Comparison of ENCODE assay signal across 21 cellular contexts in genomic region chr12:2160043-2160442, GRCh38.
A peak's percentile ranks its signal among the peaks of the same experiment; 100 is the strongest.
DNase-seq lines count a peak whose midpoint lies in the region; ATAC-seq, FAIRE-seq and TF ChIP-seq lines count a peak whose summit lies in the region.
"Had no signal": no experiment of that assay in that cellular context is flagged by ENCODE, and none has a peak within 500 bp of the region (broad histone marks: within the 10 kb centered on the region; RNA-seq: fewer than 3 reads in every experiment).

No MANE protein-coding gene starts in this region.

- H3K23ac ChIP-seq in H1 (ENCODE audit: insufficient read length) = no peak overlapping the region

- no peak for TF ChIP-seq EP300 in H1 (IDR thresholded peaks at IDR 0.05; ENCODE audit: borderline replicate concordance in 1 of 2, low read depth in 2 of 2, low read length in 2 of 2)

- H3K27ac Mint-ChIP-seq in activated CD4-positive, alpha-beta T cell treated with anti-CD3 and anti-CD28 coated beads for 36 hours = no peak overlapping the region
- H3K27ac Mint-ChIP-seq: activated CD4-positive, alpha-beta memory T cell treated with anti-CD3 and anti-CD28 coated beads for 36 hours; activated naive CD8-positive, alpha-beta T cell treated with anti-CD3 and anti-CD28 coated beads, Interleukin-2, amount 10 ng/mL, durations not matched to agents 7 days and 5 days; B cell had no signal

- H3K4me1 ChIP-seq in H1 (replicated peaks in 1 of 4; ENCODE audit: control insufficient read depth in 3 of 4, insufficient read depth in 4 of 4, low read length in 3 of 4) = no peaks in the 10 kb centered on the region
- H3K4me1 ChIP-seq in rectal smooth muscle tissue (ENCODE audit: control insufficient read depth, insufficient read depth, low read length) = peaks cover 41% of the 10 kb centered on the region

- DNase-seq in EH (ENCODE audit: low read depth) = peak; percentile 40
- DNase-seq in NCI-H1417 treated with DMSO at 0.1 percent for 48 hours (lab: John Stamatoyannopoulos, UW) = peak; percentile 75
- no peak for DNase-seq in H1 (ENCODE audit: low read depth in 1 of 2, low spot score in 2 of 2)
- no peak for DNase-seq in activated CD4-positive, alpha-beta T cell treated with anti-CD3 and anti-CD28 coated beads for 36 hours
- DNase-seq: activated CD4-positive, alpha-beta memory T cell treated with anti-CD3 and anti-CD28 coated beads for 36 hours; activated naive CD8-positive, alpha-beta T cell treated with anti-CD3 and anti-CD28 coated beads, Interleukin-2, amount 10 ng/mL, durations not matched to agents 7 days and 5 days; activated T-cell treated with anti-CD3 and anti-CD28 coated beads, Interleukin-2, amount 50 U/mL, for 4 hours; head of caudate nucleus; lower lobe of right lung; naive B cell; NCI-H146; NCI-H226; SHP77; stimulated activated CD4-positive, alpha-beta T cell treated with anti-CD3 and anti-CD28 coated beads, Interleukin-4, amount 100 ng/mL, for 4 hours had no signal

- ATAC-seq in GM18511 (IDR thresholded peaks at IDR 0.05; ENCODE audit: unreplicated experiment) = no peak
- ATAC-seq in GM18870 (IDR thresholded peaks at IDR 0.05; ENCODE audit: unreplicated experiment) = no peak
- no peak for ATAC-seq in activated CD4-positive, alpha-beta T cell treated with anti-CD3 and anti-CD28 coated beads for 36 hours
- ATAC-seq in HG02885 (IDR thresholded peaks at IDR 0.05; ENCODE audit: poor library complexity, unreplicated experiment) = no peak
- ATAC-seq: activated T-cell treated with anti-CD3 and anti-CD28 coated beads, Interleukin-2, amount 50 U/mL, for 4 hours; lower lobe of right lung had no signal

- no peak overlapping the region for H4K8ac ChIP-seq in H1 (ENCODE audit: extremely low read depth, insufficient read depth, low read length)

- H3K14ac ChIP-seq in H1 (ENCODE audit: insufficient read length) = no peak overlapping the region

- no peak overlapping the region for H3K4me3 Mint-ChIP-seq in activated CD4-positive, alpha-beta T cell treated with anti-CD3 and anti-CD28 coated beads for 36 hours
- H3K4me3 Mint-ChIP-seq: activated CD4-positive, alpha-beta memory T cell treated with anti-CD3 and anti-CD28 coated beads for 36 hours; activated naive CD8-positive, alpha-beta T cell treated with anti-CD3 and anti-CD28 coated beads, Interleukin-2, amount 10 ng/mL, durations not matched to agents 7 days and 5 days; activated T-cell treated with anti-CD3 and anti-CD28 coated beads, Interleukin-2, amount 50 U/mL, for 4 hours; B cell; naive B cell had no signal

- H3K36me3 Mint-ChIP-seq in activated CD4-positive, alpha-beta T cell treated with anti-CD3 and anti-CD28 coated beads for 36 hours (ENCODE audit: low read depth) = no peaks in the 10 kb centered on the region
- H3K36me3 Mint-ChIP-seq: activated CD4-positive, alpha-beta memory T cell treated with anti-CD3 and anti-CD28 coated beads for 36 hours; activated naive CD8-positive, alpha-beta T cell treated with anti-CD3 and anti-CD28 coated beads, Interleukin-2, amount 10 ng/mL, durations not matched to agents 7 days and 5 days; naive B cell had no signal

- POLR2A ChIA-PET in H1 (lab: Charles Lee; ENCODE audit: partially characterized antibody) = no interaction called here
- POLR2A ChIA-PET in activated CD4-positive, alpha-beta T cell treated with anti-CD3 and anti-CD28 coated beads for 36 hours (lab: Charles Lee) = no interaction called here

- no peak overlapping the region for H3K4me2 ChIP-seq in H1 (ENCODE audit: insufficient read depth in 1 of 2, low read depth in 2 of 2, low read length in 2 of 2)
- H3K4me2 ChIP-seq: smooth muscle cell had no signal

- H2AFZ ChIP-seq in H1 (ENCODE audit: low read length) = no peak overlapping the region

- CTCF ChIA-PET in H1 (lab: Charles Lee; ENCODE audit: partially characterized antibody) = interaction anchor here (0.8 to 1.2 kb wide), 2 partner anchors 8 to 12 kb away, joined by 3 read pairs; no protein-coding TSS in a partner anchor
- CTCF ChIA-PET in activated CD4-positive, alpha-beta T cell treated with anti-CD3 and anti-CD28 coated beads for 36 hours (lab: Charles Lee) = no interaction called here

- H3K18ac ChIP-seq in H1 (ENCODE audit: extremely low read depth, low read length) = no peak overlapping the region

- no peaks in the 10 kb centered on the region for H3K79me2 ChIP-seq in H1 (ENCODE audit: control insufficient read depth in 1 of 2, insufficient read depth in 2 of 2, low read length in 2 of 2)

- no peak overlapping the region for H3K4ac ChIP-seq in H1 (replicated peaks; ENCODE audit: insufficient read length, low read depth, low read length)

- no peak for TF ChIP-seq CTCF in H1 (IDR thresholded peaks at IDR 0.05; ENCODE audit: control extremely low read depth in 1 of 3, insufficient read depth in 1 of 3, low read depth in 1 of 3, low read length in 3 of 3)

- H3K79me1 ChIP-seq in H1 (ENCODE audit: low read depth, low read length) = no peaks in the 10 kb centered on the region

- TF ChIP-seq RAD21 in H1 (IDR thresholded peaks at IDR 0.05 in 1 of 2, conservative IDR thresholded peaks at IDR 0.05 in 1 of 2; ENCODE audit: low read depth in 2 of 2, low read length in 2 of 2) = no peak

- 81% methylated on average over 7 of the region's 7 CpGs; no CpG with 5 or more reads in 1 of the 2 experiments for WGBS in H1 (ENCODE audit: extremely low coverage in 1 of 2, insufficient coverage in 1 of 2, insufficient read length in 1 of 2, insufficient replicate concordance in 2 of 2, low coverage in 1 of 2, low lambda C conversion rate in 2 of 2, missing lambda C conversion rate in 1 of 2), 2 experiments

- H4K5ac ChIP-seq in H1 (ENCODE audit: insufficient read length, low read depth, low read length) = no peak overlapping the region

- H3K23me2 ChIP-seq in H1 (ENCODE audit: low read depth, low read length) = no peaks in the 10 kb centered on the region

- H2BK120ac ChIP-seq in H1 (replicated peaks; ENCODE audit: low read depth, low read length) = no peak overlapping the region

- H3K27me3 ChIP-seq in H1 (replicated peaks in 1 of 4; ENCODE audit: control insufficient read depth in 3 of 4, extremely low read depth in 1 of 4, insufficient read depth in 3 of 4, low read length in 3 of 4) (no peaks in the 10 kb centered on the region), rectal smooth muscle tissue (ENCODE audit: control insufficient read depth, insufficient read depth, low read length) (no peaks in the 10 kb centered on the region)
- H3K27me3 ChIP-seq: breast epithelium had no signal

- no peak for FAIRE-seq in H1 (lab: Jason Lieb, UNC)

- H2AK5ac ChIP-seq in H1 (ENCODE audit: low read depth, low read length) = no peak overlapping the region

- no peaks in the 10 kb centered on the region for H3K9me3 ChIP-seq in H1 (ENCODE audit: insufficient read depth in 2 of 2, low read depth in 1 of 2, low read length in 1 of 2)
- H3K9me3 ChIP-seq: breast epithelium, lower lobe of right lung had no signal

- no peaks in the 10 kb centered on the region for H4K20me1 ChIP-seq in H1 (replicated peaks in 1 of 2; ENCODE audit: control insufficient read depth in 1 of 2, insufficient read depth in 2 of 2, low read length in 2 of 2)

- no peak overlapping the region for H2BK12ac ChIP-seq in H1 (ENCODE audit: low read depth, low read length)

- H2BK15ac ChIP-seq in H1 (ENCODE audit: low read length) = 0 out of 2 replicates have a peak overlapping the region, but pooled peaks have one; percentile 5

- intact Hi-C loops in activated CD4-positive, alpha-beta T cell treated with anti-CD3 and anti-CD28 coated beads for 36 hours (cut with DNase I, micrococcal nuclease) = no loop called here

- H3K27ac ChIP-seq in H1 (ENCODE audit: low read depth, low read length) (no peak overlapping the region), rectal smooth muscle tissue (ENCODE audit: low read depth, low read length) (peak overlapping the region; percentile 53)
- H3K27ac ChIP-seq: lower lobe of right lung had no signal

- H3K4me3 ChIP-seq in H1 (ENCODE audit: extremely low read depth in 1 of 4, insufficient read depth in 2 of 4, low read depth in 3 of 4, low read length in 4 of 4) (no peak overlapping the region), rectal smooth muscle tissue (ENCODE audit: low read length) (no peak overlapping the region)
- H3K4me3 ChIP-seq: breast epithelium, lower lobe of right lung, smooth muscle cell had no signal

- no peak for TF ChIP-seq POLR2A in H1 (IDR thresholded peaks at IDR 0.05; ENCODE audit: control extremely low read depth in 1 of 2, low read depth in 2 of 2, low read length in 2 of 2)

- H3K56ac ChIP-seq in H1 (replicated peaks; ENCODE audit: insufficient read length, low read depth, low read length) = no peak overlapping the region

- no peak overlapping the region for H2BK5ac ChIP-seq in H1 (ENCODE audit: low read depth, low read length)

- no peaks in the 10 kb centered on the region for H3K4me1 Mint-ChIP-seq in activated CD4-positive, alpha-beta T cell treated with anti-CD3 and anti-CD28 coated beads for 36 hours
- H3K4me1 Mint-ChIP-seq: activated naive CD8-positive, alpha-beta T cell treated with anti-CD3 and anti-CD28 coated beads, Interleukin-2, amount 10 ng/mL, durations not matched to agents 7 days and 5 days; B cell; naive B cell had no signal

- no peak overlapping the region for H2BK20ac ChIP-seq in H1 (ENCODE audit: low read length)

- H3K9me3 Mint-ChIP-seq in activated CD4-positive, alpha-beta T cell treated with anti-CD3 and anti-CD28 coated beads for 36 hours (ENCODE audit: low read depth) = no peaks in the 10 kb centered on the region
- H3K9me3 Mint-ChIP-seq: activated CD4-positive, alpha-beta memory T cell treated with anti-CD3 and anti-CD28 coated beads for 36 hours; activated naive CD8-positive, alpha-beta T cell treated with anti-CD3 and anti-CD28 coated beads, Interleukin-2, amount 10 ng/mL, durations not matched to agents 7 days and 5 days; activated T-cell treated with anti-CD3 and anti-CD28 coated beads, Interleukin-2, amount 50 U/mL, for 4 hours had no signal

- H3K9ac ChIP-seq in H1 (replicated peaks in 1 of 4; ENCODE audit: extremely low read depth in 1 of 4, low read depth in 3 of 4, low read length in 3 of 4) (no peak overlapping the region), rectal smooth muscle tissue (ENCODE audit: low read length) (no peak overlapping the region)

- H3K36me3 ChIP-seq in H1 (ENCODE audit: control insufficient read depth in 2 of 4, insufficient read depth in 4 of 4, low read length in 3 of 4) (no peaks in the 10 kb centered on the region), rectal smooth muscle tissue (ENCODE audit: control insufficient read depth, insufficient read depth, low read length) (no peaks in the 10 kb centered on the region)
- H3K36me3 ChIP-seq: breast epithelium, lower lobe of right lung had no signal

- H3K27me3 Mint-ChIP-seq in activated CD4-positive, alpha-beta T cell treated with anti-CD3 and anti-CD28 coated beads for 36 hours = peaks cover 3% of the 10 kb centered on the region

- H4K91ac ChIP-seq in H1 (replicated peaks; ENCODE audit: insufficient read length, low read length) = no peak overlapping the region

TF ChIP-seq in H1, 55 proteins besides CTCF, POLR2A, EP300 and RAD21:
- TF ChIP-seq ATF3 (IDR thresholded peaks at IDR 0.05; ENCODE audit: insufficient read depth, low read depth, low read length) = no peak
- no peak for TF ChIP-seq CHD2 (IDR thresholded peaks at IDR 0.05; ENCODE audit: low read length)
- TF ChIP-seq CREB1 (IDR thresholded peaks at IDR 0.05) = no peak
TF ChIP-seq in H1: peak in this region for 0.

Comparison
In these comparisons a context has a peak if more than half of its experiments do, and no peak if none do; other contexts are left out.
1. DNase-seq: peak in EH (single experiment) and NCI-H1417 treated with DMSO at 0.1 percent for 48 hours (single experiment); none in H1 (0 of 2) and activated CD4-positive, alpha-beta T cell treated with anti-CD3 and anti-CD28 coated beads for 36 hours (single experiment).